17 cellular contexts compared by ENCODE assay signal in genomic region chr1:60265560-60266535, GRCh38.
DNase-seq lines count a peak whose midpoint lies in the region; ATAC-seq and TF ChIP-seq lines count a peak whose summit lies in the region.
"Had no signal": no experiment of that assay in that cellular context is flagged by ENCODE, and none has a peak within 500 bp of the region (broad histone marks: within the 10 kb centered on the region; RNA-seq: fewer than 3 reads in every experiment).

No MANE protein-coding gene starts in this region.

- ATAC-seq in GM21447 (IDR thresholded peaks at IDR 0.05; ENCODE audit: unreplicated experiment), result no peak
- ATAC-seq in stimulated activated naive CD8-positive, alpha-beta T cell treated with anti-CD3 and anti-CD28 coated beads, Interleukin-15, Interleukin-2, amounts not matched to agents 100 U/mL and 50 U/mL, for 24 hours, result no peak
- ATAC-seq: left colon, PC-3 had no signal

- H3K36me3 Mint-ChIP-seq in CD4-positive, alpha-beta memory T cell, result no peaks in the 10 kb centered on the region
- H3K36me3 Mint-ChIP-seq: IgD-negative memory B cell had no signal

- peaks cover 0 to 1% of the 10 kb centered on the region in 2 donors for H3K27me3 Mint-ChIP-seq in CD4-positive, alpha-beta memory T cell
- H3K27me3 Mint-ChIP-seq: IgD-negative memory B cell had no signal

- H3K27ac ChIP-seq in GM23248 (no peak overlapping the region), coronary artery (no peak overlapping the region)
- no peak overlapping the region for H3K27ac ChIP-seq in CD4-positive, alpha-beta memory T cell (ENCODE audit: low read depth, low read length)
- H3K27ac ChIP-seq: ascending aorta, tibial artery had no signal

- peaks cover 0 to 5% (median under 1%) of the 10 kb centered on the region in 8 donors for H3K9me3 Mint-ChIP-seq in CD4-positive, alpha-beta memory T cell

- H3K4me3 ChIP-seq in GM23248 (no peak overlapping the region), adipocyte (ENCODE audit: low read length) (no peak overlapping the region), fibroblast of pulmonary artery (replicated peaks; ENCODE audit: low read depth, low read length) (no peak overlapping the region), coronary artery (no peak overlapping the region)
- no peak overlapping the region for H3K4me3 ChIP-seq in CD4-positive, alpha-beta memory T cell (ENCODE audit: low read length in 2 of 2)
- H3K4me3 ChIP-seq: ascending aorta, tibial artery had no signal

- POLR2A ChIA-PET in CD4-positive, alpha-beta memory T cell (lab: Charles Lee; ENCODE audit: partially characterized antibody), result no interaction called here

- CTCF ChIA-PET in CD4-positive, alpha-beta memory T cell (lab: Charles Lee; ENCODE audit: partially characterized antibody), result no interaction called here

- WGBS in GM23248 (ENCODE audit: low coverage in 1 of 2, low lambda C conversion rate in 2 of 2, missing lambda C conversion rate in 2 of 2), 2 experiments, result 56 to 57% methylated on average over 3 of the region's 3 CpGs

- H3F3A ChIP-seq in GM23248 (ENCODE audit: insufficient read depth), result peaks cover 11% of the 10 kb centered on the region; the same call in 1 of the 2 replicates

- no peak overlapping the region for H3K4me3 Mint-ChIP-seq in CD4-positive, alpha-beta memory T cell
- H3K4me3 Mint-ChIP-seq: IgD-negative memory B cell had no signal

- H3K9me2 ChIP-seq in GM23248 (ENCODE audit: insufficient read depth), result 0 out of 2 replicates have a peak, but pooled peaks cover 4% of the 10 kb centered on the region

- in situ Hi-C loops in GM23248 (cut with MboI), result no loop called here

- no peak overlapping the region for H2AFZ ChIP-seq in GM23248

- H3K9me3 ChIP-seq in GM23248 (ENCODE audit: low read depth), result no peaks in the 10 kb centered on the region
- no peaks in the 10 kb centered on the region for H3K9me3 ChIP-seq in adipocyte (ENCODE audit: control insufficient read depth, low read length)
- no peaks in the 10 kb centered on the region for H3K9me3 ChIP-seq in CD4-positive, alpha-beta memory T cell (ENCODE audit: control insufficient read depth in 1 of 2, low read length in 2 of 2)
- H3K9me3 ChIP-seq: ascending aorta, BE2C, tibial artery had no signal

- DNase-seq in GM23248 (peak; percentile 75), adipocyte (ENCODE audit: low read depth) (peak; percentile 69), fibroblast of pulmonary artery (ENCODE audit: low read depth) (peak; percentile 60), renal cortical epithelial cell (ENCODE audit: low read depth) (peak; percentile 98), coronary artery (ENCODE audit: low spot score) (no peak)
- no peak for DNase-seq in stimulated activated naive CD8-positive, alpha-beta T cell treated with anti-CD3 and anti-CD28 coated beads, Interleukin-15, Interleukin-2, amounts not matched to agents 100 U/mL and 50 U/mL, for 24 hours
- no peak for DNase-seq in CD4-positive, alpha-beta memory T cell
- DNase-seq: activated CD4-positive, alpha-beta T cell treated with anti-CD3 and anti-CD28 coated beads for 48 hours; activated CD8-positive, alpha-beta memory T cell treated with anti-CD3 and anti-CD28 coated beads, Interleukin-2, amount 50 U/mL, for 4 hours; BE2C; left colon; NCI-H2081 treated with DMSO at 0.1 percent for 48 hours; PC-3; tibial artery had no signal

- H3K79me2 ChIP-seq in GM23248 (ENCODE audit: insufficient read depth), result no peaks in the 10 kb centered on the region

- no peak for TF ChIP-seq CTCF in fibroblast of pulmonary artery (IDR thresholded peaks at IDR 0.05; ENCODE audit: low read length, missing control alignments)
- no peak for TF ChIP-seq CTCF in coronary artery (IDR thresholded peaks at IDR 0.05)

- H3K27me3 ChIP-seq in GM23248 (replicated peaks; ENCODE audit: insufficient read depth) (no peaks in the 10 kb centered on the region), adipocyte (replicated peaks; ENCODE audit: control insufficient read depth, insufficient read depth, low read length) (no peaks in the 10 kb centered on the region)
- no peaks in the 10 kb centered on the region for H3K27me3 ChIP-seq in CD4-positive, alpha-beta memory T cell (ENCODE audit: insufficient read depth, low read length)
- H3K27me3 ChIP-seq: ascending aorta, BE2C, tibial artery had no signal

- no peaks in the 10 kb centered on the region for H3K4me1 Mint-ChIP-seq in CD4-positive, alpha-beta memory T cell
- H3K4me1 Mint-ChIP-seq: IgD-negative memory B cell had no signal

- H3K9ac ChIP-seq in GM23248 (no peak overlapping the region), adipocyte (ENCODE audit: low read length) (no peak overlapping the region)

- H3K36me3 ChIP-seq in GM23248 (ENCODE audit: low read depth), result no peaks in the 10 kb centered on the region
- no peaks in the 10 kb centered on the region for H3K36me3 ChIP-seq in adipocyte (ENCODE audit: control insufficient read depth, insufficient read depth, low read length, severe bottlenecking)
- H3K36me3 ChIP-seq in CD4-positive, alpha-beta memory T cell (ENCODE audit: insufficient read depth, low read length), result no peaks in the 10 kb centered on the region
- H3K36me3 ChIP-seq: ascending aorta, BE2C, tibial artery had no signal

- intact Hi-C loops in CD4-positive, alpha-beta memory T cell (cut with micrococcal nuclease), result no loop called here

- H3K4me1 ChIP-seq in GM23248 (ENCODE audit: insufficient read depth) (peaks cover 15% of the 10 kb centered on the region), adipocyte (ENCODE audit: control insufficient read depth, insufficient read depth, low read length) (peaks cover 27% of the 10 kb centered on the region)
- no peaks in the 10 kb centered on the region for H3K4me1 ChIP-seq in CD4-positive, alpha-beta memory T cell (ENCODE audit: insufficient read depth, low read length)
- H3K4me1 ChIP-seq: ascending aorta, BE2C had no signal

- H3K27ac Mint-ChIP-seq in CD4-positive, alpha-beta memory T cell, result no peak overlapping the region
- H3K27ac Mint-ChIP-seq: IgD-negative memory B cell had no signal

- no peak overlapping the region for H3K4me2 ChIP-seq in GM23248 (ENCODE audit: unreplicated experiment)

- H4K20me1 ChIP-seq in GM23248 (ENCODE audit: insufficient read depth), result no peaks in the 10 kb centered on the region

Comparison
In these comparisons a context has a peak if more than half of its experiments do, and no peak if none do; other contexts are left out.
1. DNase-seq: peak in GM23248 (single experiment), adipocyte (single experiment), fibroblast of pulmonary artery (single experiment) and renal cortical epithelial cell (single experiment); none in coronary artery (single experiment), stimulated activated naive CD8-positive, alpha-beta T cell treated with anti-CD3 and anti-CD28 coated beads, Interleukin-15, Interleukin-2, amounts not matched to agents 100 U/mL and 50 U/mL, for 24 hours (single experiment) and CD4-positive, alpha-beta memory T cell (0 of 5).